20 cellular contexts compared by ENCODE assay signal in the genomic region with DNA sequence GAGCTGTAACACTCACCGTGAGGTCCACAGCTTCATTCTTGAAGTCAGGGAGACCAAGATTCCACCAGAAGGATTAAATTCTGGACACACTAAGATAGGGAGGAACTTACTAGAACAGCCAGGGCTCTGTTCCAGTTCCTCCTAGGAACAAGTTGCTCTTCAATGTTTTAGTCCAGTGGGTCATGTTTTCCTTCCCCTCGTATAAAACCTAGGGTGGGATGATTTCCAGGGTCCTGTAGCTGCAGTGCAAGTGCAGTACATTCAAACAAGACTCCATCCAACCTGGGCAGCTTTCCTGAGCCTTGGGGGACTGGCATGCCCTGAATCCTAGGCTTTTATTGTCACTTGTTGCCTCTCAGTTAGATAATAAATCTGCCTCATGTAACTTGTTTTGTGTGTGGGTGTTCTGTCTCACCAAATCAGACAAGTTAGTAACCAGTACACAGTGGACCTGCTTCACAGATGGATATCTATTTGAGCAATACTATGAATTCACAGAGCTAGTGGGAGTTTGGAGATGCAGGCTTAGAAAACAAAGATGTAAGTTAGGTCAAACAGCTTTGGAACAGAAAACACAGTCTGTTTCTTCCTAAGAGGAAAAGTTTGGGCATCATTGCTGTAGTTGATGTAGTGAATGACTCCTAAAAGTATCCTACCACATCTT.
DNase-seq lines count a peak whose midpoint lies in the region; ATAC-seq and TF ChIP-seq lines count a peak whose summit lies in the region.
"Had no signal": no experiment of that assay in that cellular context is flagged by ENCODE, and none has a peak within 500 bp of the region (broad histone marks: within the 10 kb centered on the region; RNA-seq: fewer than 3 reads in every experiment).

No MANE protein-coding gene starts in this region.

- H4K8ac ChIP-seq in mesenchymal stem cell (ENCODE audit: low read length): no peak overlapping the region

- H3K27me3 ChIP-seq in left ventricle myocardium inferior (ENCODE audit: low read depth) (no peaks in the 10 kb centered on the region), mesenchymal stem cell (ENCODE audit: control insufficient read depth in 1 of 2, insufficient read depth in 1 of 2, low read length in 2 of 2) (no peaks in the 10 kb centered on the region)
- H3K27me3 ChIP-seq: BLaER1 had no signal

- H3K36me3 Mint-ChIP-seq in HFFc6 (ENCODE audit: low read depth): no peaks in the 10 kb centered on the region
- H3K36me3 Mint-ChIP-seq: CD14-positive monocyte; CD4-positive, alpha-beta memory T cell had no signal

- no peak overlapping the region for H3K14ac ChIP-seq in mesenchymal stem cell (ENCODE audit: low read length in 2 of 2)

- H3K36me3 ChIP-seq in left ventricle myocardium inferior (no peaks in the 10 kb centered on the region), mesenchymal stem cell (ENCODE audit: control insufficient read depth in 1 of 2, insufficient read depth in 2 of 2, low read depth in 1 of 2, low read length in 2 of 2) (no peaks in the 10 kb centered on the region)
- H3K36me3 ChIP-seq: BLaER1, HAP-1 had no signal

- no peak overlapping the region for H2BK12ac ChIP-seq in mesenchymal stem cell (ENCODE audit: low read length in 2 of 2)

- no peak overlapping the region for H2AFZ ChIP-seq in mesenchymal stem cell (ENCODE audit: low read depth, low read length)
- H2AFZ ChIP-seq: GM23248 had no signal

- ATAC-seq in Right ventricle myocardium inferior: no peak
- ATAC-seq in HG02981 (IDR thresholded peaks at IDR 0.05; ENCODE audit: unreplicated experiment): no peak
- ATAC-seq: A549, HepG2 had no signal

- H3K27ac ChIP-seq in left ventricle myocardium inferior (replicated peaks) (no peak overlapping the region), mesenchymal stem cell (ENCODE audit: low read length, poor library complexity, severe bottlenecking) (no peak overlapping the region)
- H3K27ac ChIP-seq: 22Rv1, A549, BLaER1, GM23248 had no signal

- WGBS in mesenchymal stem cell: 66% methylated on average over 2 of the region's 2 CpGs

- no peak overlapping the region for H3K27ac Mint-ChIP-seq in HFFc6
- H3K27ac Mint-ChIP-seq: CD14-positive monocyte; CD4-positive, alpha-beta memory T cell had no signal

- H3K9ac ChIP-seq in mesenchymal stem cell (ENCODE audit: low read length): no peak overlapping the region
- H3K9ac ChIP-seq: BLaER1, GM23248 had no signal

- H3K4me3 ChIP-seq in left ventricle myocardium inferior (no peak overlapping the region), mesenchymal stem cell (ENCODE audit: insufficient read depth in 1 of 2, low read depth in 1 of 2, low read length in 2 of 2) (no peak overlapping the region)
- H3K4me3 ChIP-seq: A549, BLaER1, GM23248, HAP-1 had no signal

- no peak for TF ChIP-seq CTCF in left ventricle myocardium inferior (IDR thresholded peaks at IDR 0.05; ENCODE audit: borderline replicate concordance)
- TF ChIP-seq CTCF in HFFc6 (IDR thresholded peaks at IDR 0.05): no peak

- no peak overlapping the region for H3K18ac ChIP-seq in mesenchymal stem cell (ENCODE audit: low read depth in 1 of 2, low read length in 2 of 2)

- H3K9me3 Mint-ChIP-seq in HFFc6: peaks cover 22% of the 10 kb centered on the region

- peak overlapping the region; percentile 29 for H2AK5ac ChIP-seq in mesenchymal stem cell (ENCODE audit: low read length, severe bottlenecking)

- intact Hi-C loops in Right ventricle myocardium inferior (cut with DNase I) (no loop called here), left ventricle myocardium inferior (cut with micrococcal nuclease) (no loop called here)

- H3K23ac ChIP-seq in mesenchymal stem cell (ENCODE audit: low read length in 2 of 2): no peak overlapping the region

- H4K91ac ChIP-seq in mesenchymal stem cell (ENCODE audit: low read length): no peak overlapping the region

- no peaks in the 10 kb centered on the region for H3K4me1 Mint-ChIP-seq in HFFc6 (ENCODE audit: low read depth)
- H3K4me1 Mint-ChIP-seq: CD14-positive monocyte; CD4-positive, alpha-beta memory T cell had no signal

- no peak overlapping the region for H3K4me2 ChIP-seq in mesenchymal stem cell (ENCODE audit: low read length, poor library complexity, severe bottlenecking)
- H3K4me2 ChIP-seq: A549, BLaER1 had no signal

- H3K27me3 Mint-ChIP-seq in HFFc6 (ENCODE audit: insufficient read depth): no peaks in the 10 kb centered on the region
- H3K27me3 Mint-ChIP-seq: CD4-positive, alpha-beta memory T cell had no signal

- no peak overlapping the region for H2BK120ac ChIP-seq in mesenchymal stem cell (ENCODE audit: low read depth, low read length)

- no peak overlapping the region for H3K4ac ChIP-seq in mesenchymal stem cell (ENCODE audit: low read depth in 1 of 2, low read length in 2 of 2)

- H3K4me3 Mint-ChIP-seq in HFFc6: no peak overlapping the region
- H3K4me3 Mint-ChIP-seq: CD14-positive monocyte; CD4-positive, alpha-beta memory T cell had no signal

- DNase-seq in Right ventricle myocardium inferior (ENCODE audit: missing footprints) (peak; percentile 13), left ventricle myocardium inferior (no peak), mesenchymal stem cell (no peak), renal cortical epithelial cell (ENCODE audit: low read depth) (peak; percentile 29), HFFc6 (no peak), UCSD-AML1 (lab: John Stamatoyannopoulos, UW; ENCODE audit: unreplicated experiment) (no peak), KG1 (lab: John Stamatoyannopoulos, UW) (no peak)
- DNase-seq: AML-193; CD4-positive, alpha-beta memory T cell; DMS153; DMS79; GDM1; GM23248 had no signal

- H3K4me1 ChIP-seq in left ventricle myocardium inferior: no peaks in the 10 kb centered on the region
- H3K4me1 ChIP-seq in mesenchymal stem cell (ENCODE audit: control insufficient read depth, insufficient read depth, low read depth, low read length): peaks cover 2% of the 10 kb centered on the region
- H3K4me1 ChIP-seq: A549, HAP-1 had no signal

- H3K9me3 ChIP-seq in left ventricle myocardium inferior (replicated peaks) (no peaks in the 10 kb centered on the region), mesenchymal stem cell (ENCODE audit: control insufficient read depth, low read length) (peaks cover 12% of the 10 kb centered on the region)
- H3K9me3 ChIP-seq: A549, HAP-1 had no signal

- no peak overlapping the region for H2BK15ac ChIP-seq in mesenchymal stem cell (ENCODE audit: low read depth, poor library complexity, severe bottlenecking)

- H3K79me1 ChIP-seq in mesenchymal stem cell (replicated peaks; ENCODE audit: low read length, poor library complexity, severe bottlenecking): no peaks in the 10 kb centered on the region

- H2BK5ac ChIP-seq in mesenchymal stem cell (ENCODE audit: low read depth, low read length, poor library complexity, severe bottlenecking): no peak overlapping the region

Comparison
In these comparisons a context has a peak if more than half of its experiments do, and no peak if none do; other contexts are left out.
1. DNase-seq: peak in Right ventricle myocardium inferior (single experiment) and renal cortical epithelial cell (single experiment); none in left ventricle myocardium inferior (single experiment), mesenchymal stem cell (single experiment), HFFc6 (single experiment), UCSD-AML1 (single experiment) and KG1 (single experiment).